Comparison of ENCODE assay signal across 8 cellular contexts in genomic region chr2:96760036-96760985, GRCh38. TPM values are rescaled to one million over a fixed set of nuclear protein-coding genes. Genes with fewer than 3 reads are reported as not detected.
A peak's percentile ranks its signal among the peaks of the same experiment; 100 is the strongest.
DNase-seq lines count a peak whose midpoint lies in the region; ATAC-seq and TF ChIP-seq lines count a peak whose summit lies in the region.

TSS of gene CNNM4 (plus strand) at chr2:96760902. CDS start at chr2:96761000, 98 bp downstream.

- no peaks in the 10 kb centered on the region for H3K9me3 Mint-ChIP-seq in T-cell

- TF ChIP-seq CTCF in GM13976 (IDR thresholded peaks at IDR 0.05; ENCODE audit: borderline replicate concordance, control extremely low read depth, extremely low read depth, insufficient read depth, missing control alignments), result peak; percentile 17
- TF ChIP-seq CTCF in left ventricle myocardium inferior (IDR thresholded peaks at IDR 0.05; ENCODE audit: borderline replicate concordance), result no peak
- TF ChIP-seq CTCF in prostate gland (IDR thresholded peaks at IDR 0.05), result peak in 2 of 4 experiments; percentile 38 to 49

- ATAC-seq in HG02870 (IDR thresholded peaks at IDR 0.05; ENCODE audit: unreplicated experiment) (peak; percentile 67), T-cell (replicated peaks in 1 of 4) (peak; percentile 94 to 97 (median 95))

- intact Hi-C loops in left ventricle myocardium inferior (cut with micrococcal nuclease) (no loop called here), prostate gland (cut with DNase I) (loop anchor here (5.0 kb wide), 3 partner anchors 42 to 233 kb away; no protein-coding TSS in a partner anchor)

- H3K27ac Mint-ChIP-seq in T-cell, result peak within 1 kb of the TSS; percentile 89 to 94

- CTCF ChIA-PET in T-cell (lab: Charles Lee), result interaction anchor here (0.6 to 1.7 kb wide), 13 partner anchors 13 to 273 kb away, joined by 3 to 11 read pairs (median 3); no protein-coding TSS in a partner anchor

- 5% methylated on average over 48 of the region's 62 CpGs for WGBS in prostate gland
- WGBS in urinary bladder, result 5% methylated on average over 62 of the region's 62 CpGs

- in situ Hi-C loops in GM13976 (cut with MboI; ENCODE audit: low sequenced_read_pairs, unreplicated experiment), result no loop called here

- H3K27me3 Mint-ChIP-seq in T-cell, result no peaks in the 10 kb centered on the region

- POLR2A ChIA-PET in T-cell (lab: Charles Lee), result interaction anchor here (0.6 to 1.0 kb wide), 4 partner anchors 13 to 537 kb away, joined by 3 to 10 read pairs (median 6); no protein-coding TSS in a partner anchor

- TF ChIP-seq POLR2A in prostate gland (IDR thresholded peaks at IDR 0.05), result peak; percentile 49

- no peaks in the 10 kb centered on the region for H3K36me3 Mint-ChIP-seq in T-cell

- peaks cover 48 to 54% (median 50%) of the 10 kb centered on the region in 3 donors for H3K4me1 Mint-ChIP-seq in T-cell

- H3K4me1 ChIP-seq in left ventricle myocardium inferior, result peaks cover 44% of the 10 kb centered on the region
- peaks cover 6% of the 10 kb centered on the region for H3K4me1 ChIP-seq in prostate gland (replicated peaks)
- H3K4me1 ChIP-seq in urinary bladder (ENCODE audit: insufficient read depth), result no peaks in the 10 kb centered on the region

- H3K27ac ChIP-seq in left ventricle myocardium inferior (replicated peaks), result peak within 1 kb of the TSS; percentile 84
- H3K27ac ChIP-seq in prostate gland, result peak within 1 kb of the TSS; percentile 77 to 78
- peak within 1 kb of the TSS; percentile 63 for H3K27ac ChIP-seq in urinary bladder (ENCODE audit: low read depth)

- H3K4me3 ChIP-seq in left ventricle myocardium inferior (peak within 1 kb of the TSS; percentile 77), prostate gland (peak within 1 kb of the TSS; percentile 50 to 66), urinary bladder (ENCODE audit: low read depth, low read length) (peak within 1 kb of the TSS; percentile 55)

- peak within 1 kb of the TSS; percentile 83 to 86 (median 83) for H3K4me3 Mint-ChIP-seq in T-cell

- H3K27me3 ChIP-seq in left ventricle myocardium inferior (ENCODE audit: low read depth) (no peaks in the 10 kb centered on the region), prostate gland (replicated peaks; ENCODE audit: insufficient read depth) (no peaks in the 10 kb centered on the region)

- H3K9me3 ChIP-seq in left ventricle myocardium inferior (replicated peaks) (no peaks in the 10 kb centered on the region), prostate gland (no peaks in the 10 kb centered on the region)

- peak; percentile 96 for DNase-seq in GM13976 (ENCODE audit: low spot score)
- DNase-seq in NCI-H146 (lab: John Stamatoyannopoulos, UW), result peak; percentile 96
- DNase-seq in T-cell, result peak; percentile 78 to 93 (median 88)
- peak; percentile 89 for DNase-seq in amniotic stem cell (lab: John Stamatoyannopoulos, UW)
- peak; percentile 94 for DNase-seq in left ventricle myocardium inferior
- DNase-seq in prostate gland (ENCODE audit: low spot score), result peak; percentile 97

- H3K36me3 ChIP-seq in left ventricle myocardium inferior (no peaks in the 10 kb centered on the region), prostate gland (no peaks in the 10 kb centered on the region), urinary bladder (ENCODE audit: insufficient read depth) (no peaks in the 10 kb centered on the region)

RNA-seq across cellular contexts. Expression of gene CNNM4, which starts in this region (rescaled TPM):
- 1 to 10 TPM; 5.3 to 9.4 (median 6.4) TPM for total RNA-seq in T-cell
- total RNA-seq in left ventricle myocardium inferior, result 28.9 TPM
- total RNA-seq in prostate gland, result 10 to 100 TPM in 1 of 2 donors, 1 to 10 TPM in 1; 9.2 to 13.9 TPM
- 5.8 TPM for total RNA-seq in urinary bladder
- polyA plus RNA-seq in urinary bladder, result 4.8 TPM

Comparison
In these comparisons a context has a peak if more than half of its experiments do, and no peak if none do; other contexts are left out.
1. Peak in every context shown above with its lines: DNase-seq, ATAC-seq, H3K4me3 ChIP-seq and H3K27ac ChIP-seq.